Comparison of ENCODE assay signal across 21 cellular contexts in genomic region chr5:56712895-56713565, GRCh38.
A peak's percentile ranks its signal among the peaks of the same experiment; 100 is the strongest.
DNase-seq lines count a peak whose midpoint lies in the region; ATAC-seq and TF ChIP-seq lines count a peak whose summit lies in the region.
"Had no signal": no experiment of that assay in that cellular context is flagged by ENCODE, and none has a peak within 500 bp of the region (broad histone marks: within the 10 kb centered on the region; RNA-seq: fewer than 3 reads in every experiment).

No MANE protein-coding gene starts in this region.

- no peaks in the 10 kb centered on the region for H3K27me3 Mint-ChIP-seq in memory B cell
- H3K27me3 Mint-ChIP-seq: IgD-negative memory B cell had no signal

- DNase-seq in NCI-H1092 treated with DMSO at 0.1 percent for 48 hours (lab: John Stamatoyannopoulos, UW) (peak; percentile 56), SK-MEL-5 (ENCODE audit: low read depth, low spot score) (peak; percentile 34), memory B cell (ENCODE audit: low spot score in 2 of 2) (no peak), GM20000 (ENCODE audit: low spot score) (no peak), SHP77 treated with DMSO at 0.1 percent for 48 hours (lab: John Stamatoyannopoulos, UW) (no peak)
- DNase-seq: AML-193, DMS79 treated with DMSO at 0.1 percent for 48 hours, H7, Karpas-422, MG63, NCI-H1048, NCI-H1694 treated with DMSO at 0.1 percent for 48 hours, NCI-H2227 treated with DMSO at 0.1 percent for 48 hours, NCI-H526 treated with DMSO at 0.1 percent for 48 hours, SJCRH30, SW 1271 had no signal

- TF ChIP-seq CTCF in HEK293 (tag by site-specific recombination; IDR thresholded peaks at IDR 0.05) (no peak), GM20000 (IDR thresholded peaks at IDR 0.05; ENCODE audit: extremely low read depth, missing control alignments) (no peak)

- H3K4me3 ChIP-seq in HEK293 (ENCODE audit: low read depth, low read length) = no peak overlapping the region
- H3K4me3 ChIP-seq: MG63, SJCRH30 had no signal

- H3K9me3 Mint-ChIP-seq in memory B cell = peaks cover 6% of the 10 kb centered on the region

- in situ Hi-C loops in SK-MEL-5 (cut with HindIII; ENCODE audit: low pct_unique_long_range_greater_than_20kb, low sequenced_read_pairs) = no loop called here

- no peaks in the 10 kb centered on the region for H3K9me3 ChIP-seq in HEK293 (ENCODE audit: control insufficient read depth, insufficient read depth, low read depth, low read length)
- H3K9me3 ChIP-seq: MG63, SJCRH30 had no signal

- CTCF ChIA-PET in HEK293 (lab: Yijun Ruan, JAX) = no interaction called here

- no peaks in the 10 kb centered on the region for H3K36me3 ChIP-seq in HEK293 (ENCODE audit: control insufficient read depth in 2 of 2, insufficient read depth in 1 of 2, low read length in 2 of 2)
- H3K36me3 ChIP-seq: MG63, SJCRH30 had no signal

- H3K4me1 ChIP-seq in HEK293 (ENCODE audit: control insufficient read depth, insufficient read depth, low read length) = peaks cover 5% of the 10 kb centered on the region; the same call in 1 of the 2 replicates
- H3K4me1 ChIP-seq: SJCRH30 had no signal

- ATAC-seq in memory B cell (ENCODE audit: low read depth) = no peak
- ATAC-seq in GM19035 (IDR thresholded peaks at IDR 0.05; ENCODE audit: unreplicated experiment) = no peak

- H3K4me3 Mint-ChIP-seq in memory B cell = no peak overlapping the region
- H3K4me3 Mint-ChIP-seq: CD14-positive monocyte had no signal

- H3K27ac Mint-ChIP-seq in memory B cell = peak overlapping the region; percentile 70
- H3K27ac Mint-ChIP-seq: CD14-positive monocyte, IgD-negative memory B cell had no signal

- POLR2A ChIA-PET in HEK293 (lab: Yijun Ruan, JAX) = no interaction called here

- H3K4me1 Mint-ChIP-seq in memory B cell = peaks cover 24% of the 10 kb centered on the region

- no peak overlapping the region for H3K27ac ChIP-seq in HEK293 (ENCODE audit: extremely low read depth, low read depth, low read length)
- H3K27ac ChIP-seq: HL-60, SJCRH30 had no signal

- H3K36me3 Mint-ChIP-seq in memory B cell = no peaks in the 10 kb centered on the region

TF ChIP-seq in HEK293, 187 proteins besides CTCF, POLR2A, EP300 and RAD21:
- TF ChIP-seq, protein P1, sequence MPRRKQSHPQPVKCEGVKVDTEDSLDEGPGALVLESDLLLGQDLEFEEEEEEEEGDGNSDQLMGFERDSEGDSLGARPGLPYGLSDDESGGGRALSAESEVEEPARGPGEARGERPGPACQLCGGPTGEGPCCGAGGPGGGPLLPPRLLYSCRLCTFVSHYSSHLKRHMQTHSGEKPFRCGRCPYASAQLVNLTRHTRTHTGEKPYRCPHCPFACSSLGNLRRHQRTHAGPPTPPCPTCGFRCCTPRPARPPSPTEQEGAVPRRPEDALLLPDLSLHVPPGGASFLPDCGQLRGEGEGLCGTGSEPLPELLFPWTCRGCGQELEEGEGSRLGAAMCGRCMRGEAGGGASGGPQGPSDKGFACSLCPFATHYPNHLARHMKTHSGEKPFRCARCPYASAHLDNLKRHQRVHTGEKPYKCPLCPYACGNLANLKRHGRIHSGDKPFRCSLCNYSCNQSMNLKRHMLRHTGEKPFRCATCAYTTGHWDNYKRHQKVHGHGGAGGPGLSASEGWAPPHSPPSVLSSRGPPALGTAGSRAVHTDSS (tag by site-specific recombination; IDR thresholded peaks at IDR 0.05) = peak; percentile 89
- no peak for TF ChIP-seq ZNF280C (tag by site-specific recombination; IDR thresholded peaks at IDR 0.05)
- TF ChIP-seq, protein P2, sequence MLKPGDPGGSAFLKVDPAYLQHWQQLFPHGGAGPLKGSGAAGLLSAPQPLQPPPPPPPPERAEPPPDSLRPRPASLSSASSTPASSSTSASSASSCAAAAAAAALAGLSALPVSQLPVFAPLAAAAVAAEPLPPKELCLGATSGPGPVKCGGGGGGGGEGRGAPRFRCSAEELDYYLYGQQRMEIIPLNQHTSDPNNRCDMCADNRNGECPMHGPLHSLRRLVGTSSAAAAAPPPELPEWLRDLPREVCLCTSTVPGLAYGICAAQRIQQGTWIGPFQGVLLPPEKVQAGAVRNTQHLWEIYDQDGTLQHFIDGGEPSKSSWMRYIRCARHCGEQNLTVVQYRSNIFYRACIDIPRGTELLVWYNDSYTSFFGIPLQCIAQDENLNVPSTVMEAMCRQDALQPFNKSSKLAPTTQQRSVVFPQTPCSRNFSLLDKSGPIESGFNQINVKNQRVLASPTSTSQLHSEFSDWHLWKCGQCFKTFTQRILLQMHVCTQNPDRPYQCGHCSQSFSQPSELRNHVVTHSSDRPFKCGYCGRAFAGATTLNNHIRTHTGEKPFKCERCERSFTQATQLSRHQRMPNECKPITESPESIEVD (tag by site-specific recombination; IDR thresholded peaks at IDR 0.05) = no peak

Comparison
In these comparisons a context has a peak if more than half of its experiments do, and no peak if none do; other contexts are left out.
1. DNase-seq: peak in NCI-H1092 treated with DMSO at 0.1 percent for 48 hours (single experiment) and SK-MEL-5 (single experiment); none in memory B cell (0 of 2), GM20000 (single experiment) and SHP77 treated with DMSO at 0.1 percent for 48 hours (single experiment).